Comparison of ENCODE assay signal across 18 cellular contexts in the genomic region with DNA sequence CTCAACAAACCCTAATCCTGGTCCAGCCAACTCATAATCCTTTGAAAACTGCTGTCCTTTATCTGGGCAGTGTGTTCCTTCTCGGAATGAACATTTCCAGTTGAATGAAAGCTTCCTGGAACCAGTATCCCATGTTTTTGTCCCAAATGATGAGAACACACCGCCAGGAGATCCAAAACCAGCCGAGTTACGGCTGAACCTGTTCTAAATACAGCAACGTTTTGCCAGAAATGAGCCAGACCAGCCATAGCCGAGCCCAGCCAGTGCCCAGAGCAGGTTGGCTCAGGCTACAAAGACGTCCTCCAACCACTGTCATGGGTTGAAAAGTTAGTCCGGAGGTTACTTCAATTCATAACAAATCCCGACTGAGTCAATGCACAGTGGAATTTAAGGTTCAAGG.
DNase-seq lines count a peak whose midpoint lies in the region; ATAC-seq and TF ChIP-seq lines count a peak whose summit lies in the region.
"Had no signal": no experiment of that assay in that cellular context is flagged by ENCODE, and none has a peak within 500 bp of the region (broad histone marks: within the 10 kb centered on the region; RNA-seq: fewer than 3 reads in every experiment).

No MANE protein-coding gene starts in this region.

- no peak for TF ChIP-seq CTCF in IMR-90 (conservative IDR thresholded peaks at IDR 0.05; ENCODE audit: low read depth, low read length)
- no peak for TF ChIP-seq CTCF in transverse colon (IDR thresholded peaks at IDR 0.05)

- no peak for DNase-seq in IMR-90
- peak; percentile 30 for DNase-seq in fibroblast of peridontal ligament (ENCODE audit: extremely low read depth)
- DNase-seq in transverse colon, result no peak
- no peak for DNase-seq in sciatic nerve (ENCODE audit: low spot score)
- no peak for DNase-seq in amygdala (lab: John Stamatoyannopoulos, UW)
- DNase-seq: 8988T; Calu3; CD8-positive, alpha-beta T cell; DMS53; DND-41; EL; HCEC 1CT; HFFc6 had no signal

- TF ChIP-seq RAD21 in IMR-90 (IDR thresholded peaks at IDR 0.05; ENCODE audit: low read length), result no peak

- no peak for TF ChIP-seq POLR2A in IMR-90 (IDR thresholded peaks at IDR 0.05; ENCODE audit: low read depth, low read length)
- TF ChIP-seq POLR2A in transverse colon (IDR thresholded peaks at IDR 0.05), result no peak

- peak; percentile 33 for TF ChIP-seq EP300 in transverse colon (IDR thresholded peaks at IDR 0.05; ENCODE audit: low read depth)

- H3K9me1 ChIP-seq in IMR-90 (ENCODE audit: insufficient read depth, low read length), result peaks cover 7% of the 10 kb centered on the region

- in situ Hi-C loops in IMR-90 (cut with MboI; ENCODE audit: low sequenced_read_pairs), result no loop called here
- in situ Hi-C loops in transverse colon (cut with MboI; ENCODE audit: low pct_ligation_motif_present in 1 of 4, low pct_unique_long_range_greater_than_20kb in 1 of 4, low sequenced_read_pairs in 3 of 4), result no loop called here

- no peak overlapping the region for H4K8ac ChIP-seq in IMR-90 (ENCODE audit: low read depth in 2 of 2, low read length in 2 of 2)

- dilution Hi-C loops in IMR-90 (cut with HindIII; ENCODE audit: low sequenced_read_pairs, unreplicated experiment), result no loop called here

- H2BK20ac ChIP-seq in IMR-90 (ENCODE audit: low read depth, low read length), result no peak overlapping the region

- H3K27ac ChIP-seq in IMR-90 (ENCODE audit: insufficient read depth, low read length) (no peak overlapping the region), rectal smooth muscle tissue (ENCODE audit: low read depth, low read length) (peak overlapping the region; percentile 77), transverse colon (peak overlapping the region; percentile 4 to 52 (median 40))
- H3K27ac ChIP-seq: BLaER1 treated with 17β-estradiol and CSF1 and Interleukin-3, amounts not matched to agents 10 nM and 100 nM had no signal

- POLR2A ChIA-PET in IMR-90 (lab: Charles Lee; ENCODE audit: unreplicated experiment), result no interaction called here

- no peak overlapping the region for H3K4me3 ChIP-seq in IMR-90 (ENCODE audit: insufficient read depth, low read depth, low read length)
- H3K4me3 ChIP-seq in rectal smooth muscle tissue (ENCODE audit: low read length), result no peak overlapping the region
- H3K4me3 ChIP-seq in transverse colon, result no peak overlapping the region
- H3K4me3 ChIP-seq: BLaER1 treated with 17β-estradiol and CSF1 and Interleukin-3, amounts not matched to agents 10 nM and 100 nM; GM12878; GM23338 had no signal

- ATAC-seq in IMR-90 (ENCODE audit: low read depth), result 0 out of 2 replicates have a peak, but pooled peaks have one; percentile 21
- no peak for ATAC-seq in GM21576 (IDR thresholded peaks at IDR 0.05; ENCODE audit: unreplicated experiment)
- ATAC-seq in sciatic nerve, result no peak
- ATAC-seq: CD8-positive, alpha-beta T cell; GM12878; GM23338 had no signal

- no peak overlapping the region for H2BK5ac ChIP-seq in IMR-90 (ENCODE audit: low read depth, low read length, poor library complexity, severe bottlenecking)

- H3K9ac ChIP-seq in IMR-90 (ENCODE audit: low read depth, low read length) (no peak overlapping the region), rectal smooth muscle tissue (ENCODE audit: low read length) (no peak overlapping the region)
- H3K9ac ChIP-seq: BLaER1 treated with 17β-estradiol and CSF1 and Interleukin-3, amounts not matched to agents 10 nM and 100 nM had no signal

- H3K4me1 ChIP-seq in IMR-90 (ENCODE audit: control insufficient read depth, insufficient read depth, low read length) (peaks cover under 1% of the 10 kb centered on the region; the same call in 1 of the 2 replicates), rectal smooth muscle tissue (ENCODE audit: control insufficient read depth, insufficient read depth, low read length) (peaks cover 7% of the 10 kb centered on the region), transverse colon (peaks cover 0 to 7% (median 2%) of the 10 kb centered on the region in 4 donors)

- no peak overlapping the region for H3K4ac ChIP-seq in IMR-90 (ENCODE audit: low read depth, low read length)

- no peak overlapping the region for H2AK5ac ChIP-seq in IMR-90 (ENCODE audit: low read depth, low read length)

- no peak overlapping the region for H3K4me2 ChIP-seq in IMR-90 (ENCODE audit: low read depth, low read length)
- H3K4me2 ChIP-seq: BLaER1 treated with 17β-estradiol and CSF1 and Interleukin-3, amounts not matched to agents 10 nM and 100 nM; GM23338 had no signal

- H3K23ac ChIP-seq in IMR-90 (ENCODE audit: low read depth, low read length), result no peak overlapping the region

- H2AK9ac ChIP-seq in IMR-90 (replicated peaks; ENCODE audit: low read depth, low read length, poor library complexity), result no peak overlapping the region

- CTCF ChIA-PET in IMR-90 (lab: Yijun Ruan, JAX), result no interaction called here

- no peaks in the 10 kb centered on the region for H3K36me3 ChIP-seq in IMR-90 (ENCODE audit: control insufficient read depth, insufficient read depth, low read length)
- H3K36me3 ChIP-seq in rectal smooth muscle tissue (ENCODE audit: control insufficient read depth, insufficient read depth, low read length), result no peaks in the 10 kb centered on the region
- no peaks in the 10 kb centered on the region for H3K36me3 ChIP-seq in transverse colon
- H3K36me3 ChIP-seq: BLaER1 treated with 17β-estradiol and CSF1 and Interleukin-3, amounts not matched to agents 10 nM and 100 nM had no signal

- no peak overlapping the region for H3K14ac ChIP-seq in IMR-90 (replicated peaks; ENCODE audit: low read depth, low read length)

- no peaks in the 10 kb centered on the region for H3K79me1 ChIP-seq in IMR-90 (ENCODE audit: low read depth in 1 of 2, low read length in 2 of 2)

- no peak overlapping the region for H2BK15ac ChIP-seq in IMR-90 (ENCODE audit: low read depth, low read length)

- H2BK120ac ChIP-seq in IMR-90 (ENCODE audit: low read depth, low read length), result 0 out of 2 replicates have a peak overlapping the region, but pooled peaks have one; percentile 6

- WGBS in IMR-90 (ENCODE audit: extremely low coverage in 2 of 2, insufficient read length in 1 of 2), 2 experiments, result 66% methylated on average over 4 of the region's 9 CpGs; no CpG with 5 or more reads in 1 of the 2 experiments
- WGBS in transverse colon (ENCODE audit: low coverage in 1 of 2), 2 donors, result 48% methylated on average over 9 of the region's 9 CpGs; no CpG with 5 or more reads in 1 of the 2 donors

- H4K91ac ChIP-seq in IMR-90 (ENCODE audit: insufficient read depth, low read depth, low read length), result no peak overlapping the region

- H3K9me3 ChIP-seq in IMR-90 (ENCODE audit: control insufficient read depth, insufficient read depth, low read length) (no peaks in the 10 kb centered on the region), transverse colon (no peaks in the 10 kb centered on the region)

- no peaks in the 10 kb centered on the region for H4K20me1 ChIP-seq in IMR-90 (ENCODE audit: insufficient read depth, low read length)
- H4K20me1 ChIP-seq: BLaER1 treated with 17β-estradiol and CSF1 and Interleukin-3, amounts not matched to agents 10 nM and 100 nM had no signal

- H3K27me3 ChIP-seq in IMR-90 (ENCODE audit: control insufficient read depth, insufficient read depth, low read length) (no peaks in the 10 kb centered on the region; the same call in 1 of the 2 replicates), rectal smooth muscle tissue (ENCODE audit: control insufficient read depth, insufficient read depth, low read length) (no peaks in the 10 kb centered on the region), transverse colon (no peaks in the 10 kb centered on the region)

- no peak overlapping the region for H3K18ac ChIP-seq in IMR-90 (ENCODE audit: low read depth, low read length)

- intact Hi-C loops in IMR-90 (cut with micrococcal nuclease) (no loop called here), transverse colon (cut with DNase I; ENCODE audit: low total_unique reads) (no loop called here), sciatic nerve (cut with DNase I) (no loop called here)

- no peak overlapping the region for H3K56ac ChIP-seq in IMR-90 (ENCODE audit: extremely low read depth, insufficient read depth, low read length)

- no peak overlapping the region for H4K5ac ChIP-seq in IMR-90 (ENCODE audit: low read depth, low read length)

- H2AFZ ChIP-seq in IMR-90 (replicated peaks; ENCODE audit: low read length, poor library complexity), result no peak overlapping the region
- H2AFZ ChIP-seq: GM23338 had no signal

- BruUV-seq in IMR-90 (replicated peaks; lab: Mats Ljungman, UMichigan), result no TSS peak

TF ChIP-seq in IMR-90, 13 proteins besides CTCF, POLR2A, EP300 and RAD21:
- TF ChIP-seq SMC3 (IDR thresholded peaks at IDR 0.05; ENCODE audit: low read depth, low read length) (no peak), MAZ (IDR thresholded peaks at IDR 0.05; ENCODE audit: borderline replicate concordance, low read depth, low read length) (no peak), MAFK (IDR thresholded peaks at IDR 0.05; ENCODE audit: low read depth, low read length) (no peak), FOS (IDR thresholded peaks at IDR 0.05; ENCODE audit: low read depth, low read length) (no peak), BHLHE40 (IDR thresholded peaks at IDR 0.05; ENCODE audit: low read depth, low read length) (no peak), RCOR1 (IDR thresholded peaks at IDR 0.05; ENCODE audit: insufficient replicate concordance, low read length) (no peak), MXI1 (IDR thresholded peaks at IDR 0.05; ENCODE audit: borderline replicate concordance, low read depth, low read length) (no peak), CEBPB (IDR thresholded peaks at IDR 0.05; ENCODE audit: low read depth, low read length) (no peak), CHD1 (IDR thresholded peaks at IDR 0.05; ENCODE audit: low read depth, low read length) (no peak), RFX5 (IDR thresholded peaks at IDR 0.05; ENCODE audit: low read depth, low read length) (no peak)
- TF ChIP-seq, protein P1, sequence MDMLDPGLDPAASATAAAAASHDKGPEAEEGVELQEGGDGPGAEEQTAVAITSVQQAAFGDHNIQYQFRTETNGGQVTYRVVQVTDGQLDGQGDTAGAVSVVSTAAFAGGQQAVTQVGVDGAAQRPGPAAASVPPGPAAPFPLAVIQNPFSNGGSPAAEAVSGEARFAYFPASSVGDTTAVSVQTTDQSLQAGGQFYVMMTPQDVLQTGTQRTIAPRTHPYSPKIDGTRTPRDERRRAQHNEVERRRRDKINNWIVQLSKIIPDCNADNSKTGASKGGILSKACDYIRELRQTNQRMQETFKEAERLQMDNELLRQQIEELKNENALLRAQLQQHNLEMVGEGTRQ (IDR thresholded peaks at IDR 0.05; ENCODE audit: low read depth, low read length), result no peak
- TF ChIP-seq, protein P2, sequence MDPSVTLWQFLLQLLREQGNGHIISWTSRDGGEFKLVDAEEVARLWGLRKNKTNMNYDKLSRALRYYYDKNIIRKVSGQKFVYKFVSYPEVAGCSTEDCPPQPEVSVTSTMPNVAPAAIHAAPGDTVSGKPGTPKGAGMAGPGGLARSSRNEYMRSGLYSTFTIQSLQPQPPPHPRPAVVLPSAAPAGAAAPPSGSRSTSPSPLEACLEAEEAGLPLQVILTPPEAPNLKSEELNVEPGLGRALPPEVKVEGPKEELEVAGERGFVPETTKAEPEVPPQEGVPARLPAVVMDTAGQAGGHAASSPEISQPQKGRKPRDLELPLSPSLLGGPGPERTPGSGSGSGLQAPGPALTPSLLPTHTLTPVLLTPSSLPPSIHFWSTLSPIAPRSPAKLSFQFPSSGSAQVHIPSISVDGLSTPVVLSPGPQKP (IDR thresholded peaks at IDR 0.05; ENCODE audit: borderline replicate concordance, low read depth, low read length), result no peak
